11 cellular contexts compared by ENCODE assay signal in the genomic region with DNA sequence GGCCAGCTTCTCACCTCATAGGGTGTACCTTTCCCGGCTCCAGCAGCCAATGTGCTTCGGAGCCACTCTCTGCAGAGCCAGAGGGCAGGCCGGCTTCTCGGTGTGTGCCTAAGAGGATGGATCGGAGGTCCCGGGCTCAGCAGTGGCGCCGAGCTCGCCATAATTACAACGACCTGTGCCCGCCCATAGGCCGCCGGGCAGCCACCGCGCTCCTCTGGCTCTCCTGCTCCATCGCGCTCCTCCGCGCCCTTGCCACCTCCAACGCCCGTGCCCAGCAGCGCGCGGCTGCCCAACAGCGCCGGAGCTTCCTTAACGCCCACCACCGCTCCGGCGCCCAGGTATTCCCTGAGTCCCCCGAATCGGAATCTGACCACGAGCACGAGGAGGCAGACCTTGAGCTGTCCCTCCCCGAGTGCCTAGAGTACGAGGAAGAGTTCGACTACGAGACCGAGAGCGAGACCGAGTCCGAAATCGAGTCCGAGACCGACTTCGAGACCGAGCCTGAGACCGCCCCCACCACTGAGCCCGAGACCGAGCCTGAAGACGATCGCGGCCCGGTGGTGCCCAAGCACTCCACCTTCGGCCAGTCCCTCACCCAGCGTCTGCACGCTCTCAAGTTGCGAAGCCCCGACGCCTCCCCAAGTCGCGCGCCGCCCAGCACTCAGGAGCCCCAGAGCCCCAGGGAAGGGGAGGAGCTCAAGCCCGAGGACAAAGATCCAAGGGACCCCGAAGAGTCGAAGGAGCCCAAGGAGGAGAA. TPM values are rescaled to one million over a fixed set of nuclear protein-coding genes. Genes with fewer than 3 reads are reported as not detected.
A peak's percentile ranks its signal among the peaks of the same experiment; 100 is the strongest.
DNase-seq lines count a peak whose midpoint lies in the region; TF ChIP-seq lines count a peak whose summit lies in the region.
"Had no signal": no experiment of that assay in that cellular context is flagged by ENCODE, and none has a peak within 500 bp of the region (broad histone marks: within the 10 kb centered on the region; RNA-seq: fewer than 3 reads in every experiment).

No MANE protein-coding gene starts in this region.

- DNase-seq in activated naive CD4-positive, alpha-beta T cell treated with anti-CD3 and anti-CD28 coated beads, Interleukin-2, amount 50 U/mL, for 16 hours = no peak
- DNase-seq in NCI-H1436 (lab: John Stamatoyannopoulos, UW) = no peak
- DNase-seq in hypothalamus (lab: John Stamatoyannopoulos, UW) = no peak
- DNase-seq in ureter (ENCODE audit: low spot score) = no peak
- DNase-seq: NCI-H2029 treated with DMSO at 0.1 percent for 48 hours had no signal

- H3K4me3 ChIP-seq in WI38 (ENCODE audit: low read depth, low read length) (peak overlapping the region; percentile 12; the same call in 1 of the 2 replicates), iPS-15b (ENCODE audit: low read depth, low read length) (peak overlapping the region; percentile 52), stomach smooth muscle (ENCODE audit: low read length in 2 of 2) (peak overlapping the region; percentile 26 to 54)
- H3K4me3 ChIP-seq: PC-9 had no signal

- H3K4me3 Mint-ChIP-seq in activated naive CD4-positive, alpha-beta T cell treated with anti-CD3 and anti-CD28 coated beads, Interleukin-2, amount 50 U/mL, for 24 hours = peak overlapping the region; percentile 81
- H3K4me3 Mint-ChIP-seq: memory B cell had no signal

- H3K9me3 ChIP-seq in iPS-15b (ENCODE audit: control insufficient read depth, insufficient read depth, low read length) (no peaks in the 10 kb centered on the region), stomach smooth muscle (ENCODE audit: control insufficient read depth in 2 of 2, low read length in 2 of 2) (no peaks in the 10 kb centered on the region)

- H3K4me1 ChIP-seq in iPS-15b (ENCODE audit: control insufficient read depth, insufficient read depth, low read length) (peaks cover 23% of the 10 kb centered on the region), stomach smooth muscle (ENCODE audit: control insufficient read depth, insufficient read depth, low read length) (peaks cover 4% of the 10 kb centered on the region)

- no peak overlapping the region for H3K27ac Mint-ChIP-seq in activated naive CD4-positive, alpha-beta T cell treated with anti-CD3 and anti-CD28 coated beads, Interleukin-2, amount 50 U/mL, for 24 hours
- H3K27ac Mint-ChIP-seq: memory B cell had no signal

- peaks cover 14% of the 10 kb centered on the region for H3K27me3 Mint-ChIP-seq in activated naive CD4-positive, alpha-beta T cell treated with anti-CD3 and anti-CD28 coated beads, Interleukin-2, amount 50 U/mL, for 24 hours

- no peaks in the 10 kb centered on the region for H3K9me3 Mint-ChIP-seq in activated naive CD4-positive, alpha-beta T cell treated with anti-CD3 and anti-CD28 coated beads, Interleukin-2, amount 50 U/mL, for 24 hours
- H3K9me3 Mint-ChIP-seq: memory B cell had no signal

- no peaks in the 10 kb centered on the region for H3K36me3 Mint-ChIP-seq in activated naive CD4-positive, alpha-beta T cell treated with anti-CD3 and anti-CD28 coated beads, Interleukin-2, amount 50 U/mL, for 24 hours

- H3K27me3 ChIP-seq in iPS-15b (ENCODE audit: control insufficient read depth, insufficient read depth, low read length) (peaks cover 2% of the 10 kb centered on the region), stomach smooth muscle (ENCODE audit: control insufficient read depth in 1 of 2, insufficient read depth in 2 of 2, low read length in 2 of 2) (peaks cover 26 to 33% of the 10 kb centered on the region in 2 donors)

- H3K27ac ChIP-seq in stomach smooth muscle (ENCODE audit: low read length) = no peak overlapping the region
- H3K27ac ChIP-seq: PC-9 had no signal

- no peak for TF ChIP-seq CTCF in WI38 (IDR thresholded peaks at IDR 0.05; ENCODE audit: low read depth, low read length)

- peak overlapping the region; percentile 56 for H3K9ac ChIP-seq in iPS-15b (ENCODE audit: low read depth, low read length)
- H3K9ac ChIP-seq in stomach smooth muscle (ENCODE audit: low read length in 2 of 2) = no peak overlapping the region

- peaks cover 8% of the 10 kb centered on the region for H3K4me1 Mint-ChIP-seq in activated naive CD4-positive, alpha-beta T cell treated with anti-CD3 and anti-CD28 coated beads, Interleukin-2, amount 50 U/mL, for 24 hours
- H3K4me1 Mint-ChIP-seq: memory B cell had no signal

- H3K36me3 ChIP-seq in iPS-15b (ENCODE audit: control insufficient read depth, insufficient read depth, low read length) (peaks cover 33% of the 10 kb centered on the region), stomach smooth muscle (ENCODE audit: control insufficient read depth in 2 of 2, insufficient read depth in 2 of 2, low read length in 2 of 2) (no peaks in the 10 kb centered on the region)

RNA-seq across cellular contexts. Expression of a gene that starts 10.5 kb away (rescaled TPM):
- total RNA-seq in ureter = 2.4 TPM

RNA-seq across cellular contexts. Expression of a gene that starts 12.3 kb away (rescaled TPM):
- 940 TPM for total RNA-seq in ureter
